9 cellular contexts compared by ENCODE assay signal in genomic region chr19:1269478-1270167, GRCh38. TPM values are rescaled to one million over a fixed set of nuclear protein-coding genes. Genes with fewer than 3 reads are reported as not detected.
DNase-seq lines count a peak whose midpoint lies in the region; ATAC-seq and TF ChIP-seq lines count a peak whose summit lies in the region.
"Had no signal": no experiment of that assay in that cellular context is flagged by ENCODE, and none has a peak within 500 bp of the region (broad histone marks: within the 10 kb centered on the region; RNA-seq: fewer than 3 reads in every experiment).

No MANE protein-coding gene starts in this region.

- DNase-seq in AG20443 (ENCODE audit: low spot score): peak; percentile 92
- DNase-seq in NCI-H460 (ENCODE audit: extremely low read depth, low read depth): peak; percentile 63
- peak; percentile 78 to 80 for DNase-seq in activated CD4-positive, alpha-beta T cell treated with anti-CD3 and anti-CD28 coated beads, Interleukin-2, amount 50 U/mL, for 4 hours
- DNase-seq in lower lobe of right lung: peak; percentile 91
- peak; percentile 72 to 78 (median 77) for DNase-seq in stimulated activated CD4-positive, alpha-beta T cell treated with anti-CD3 and anti-CD28 coated beads, TNF-alpha, amount 100 ng/mL, for 1 hour (ENCODE audit: low read depth in 3 of 3, low spot score in 1 of 3)

- 1% methylated on average over 63 of the region's 63 CpGs for WGBS in ectodermal cell, 2 experiments

- TF ChIP-seq CTCF in lower lobe of right lung (IDR thresholded peaks at IDR 0.05): no peak

- H3K36me3 ChIP-seq in ectodermal cell (ENCODE audit: control insufficient read depth, insufficient read depth, low read length) (peaks cover 31% of the 10 kb centered on the region), lower lobe of right lung (peaks cover 43% of the 10 kb centered on the region)

- H3K4me3 ChIP-seq in ectodermal cell (ENCODE audit: insufficient read depth, low read depth, low read length): peak overlapping the region; percentile 68
- H3K4me3 ChIP-seq in lower lobe of right lung: peak overlapping the region; percentile 94

- peaks cover 51% of the 10 kb centered on the region for H3K4me1 ChIP-seq in ectodermal cell (ENCODE audit: control insufficient read depth, insufficient read depth, low read length)
- peaks cover 91% of the 10 kb centered on the region for H3K4me1 ChIP-seq in lower lobe of right lung

- H3K27me3 ChIP-seq in ectodermal cell (ENCODE audit: control insufficient read depth, insufficient read depth, low read length, poor library complexity, severe bottlenecking) (peaks cover 16% of the 10 kb centered on the region), lower lobe of right lung (ENCODE audit: low read depth) (no peaks in the 10 kb centered on the region)

- H3K27ac ChIP-seq in ectodermal cell (ENCODE audit: insufficient read depth, low read depth, low read length, poor library complexity, severe bottlenecking) (peak overlapping the region; percentile 97), lower lobe of right lung (peak overlapping the region; percentile 99)

- peak; percentile 24 for ATAC-seq in GM19025 (IDR thresholded peaks at IDR 0.05; ENCODE audit: low read depth, unreplicated experiment)
- peak; percentile 26 for ATAC-seq in HG03175 (IDR thresholded peaks at IDR 0.05; ENCODE audit: unreplicated experiment)
- peak; percentile 41 to 48 for ATAC-seq in lower lobe of right lung

- intact Hi-C loops in lower lobe of right lung (cut with DNase I): no loop called here

- no peaks in the 10 kb centered on the region for H3K9me3 ChIP-seq in ectodermal cell (ENCODE audit: control insufficient read depth, low read length)
- H3K9me3 ChIP-seq in lower lobe of right lung: no peaks in the 10 kb centered on the region

RNA-seq across cellular contexts. Expression of gene CIRBP, which starts 0.5 kb away (rescaled TPM):
- 134 and 148 TPM in 2 replicates for total RNA-seq in NCI-H460 (2014; rRNA removed; shearing (Covaris generic))
- polyA plus RNA-seq in NCI-H460 (2014; cell fraction: nucleus; rRNA removed): 341 and 581 TPM in 2 replicates
- polyA plus RNA-seq in ectodermal cell (2013, experiment 1 of 4): 532 TPM
- polyA plus RNA-seq in ectodermal cell (2013, experiment 2 of 4): 509 TPM
- 334 TPM for polyA plus RNA-seq in ectodermal cell (2013, experiment 3 of 4)
- 373 TPM for polyA plus RNA-seq in ectodermal cell (2013, experiment 4 of 4)
- total RNA-seq in lower lobe of right lung: 352 TPM

RNA-seq across cellular contexts. Expression of gene FAM174C, which starts 5.7 kb away (rescaled TPM):
- 42.7 and 59.3 TPM in 2 replicates for total RNA-seq in NCI-H460 (2014; rRNA removed; shearing (Covaris generic))
- polyA plus RNA-seq in NCI-H460 (2014; cell fraction: nucleus; rRNA removed): 63.3 and 94.9 TPM in 2 replicates
- 21.4 TPM for polyA plus RNA-seq in ectodermal cell (2013, experiment 1 of 4)
- polyA plus RNA-seq in ectodermal cell (2013, experiment 2 of 4): 22.6 TPM
- 23.2 TPM for polyA plus RNA-seq in ectodermal cell (2013, experiment 3 of 4)
- polyA plus RNA-seq in ectodermal cell (2013, experiment 4 of 4): 22.3 TPM
- 43.5 TPM for total RNA-seq in lower lobe of right lung

RNA-seq across cellular contexts. Expression of gene EFNA2, which starts 16.1 kb away (rescaled TPM):
- total RNA-seq in NCI-H460 (2014; rRNA removed; shearing (Covaris generic)): 0.62 TPM in 1 of 2 replicates, not detected in the other
- polyA plus RNA-seq in NCI-H460 (2014; cell fraction: nucleus; rRNA removed): 0.51 TPM in 1 of 2 replicates, not detected in the other
- polyA plus RNA-seq in ectodermal cell (2013, experiment 1 of 4): 34.3 TPM
- polyA plus RNA-seq in ectodermal cell (2013, experiment 2 of 4): 34.7 TPM
- 35.1 TPM for polyA plus RNA-seq in ectodermal cell (2013, experiment 3 of 4)
- polyA plus RNA-seq in ectodermal cell (2013, experiment 4 of 4): 33.8 TPM
- total RNA-seq in lower lobe of right lung: not detected
- total RNA-seq: T-helper 1 cell treated with Interleukin-12 subunit alpha and Interleukin-12 subunit beta and Interleukin-4 antibody, amounts not matched to agents 30 ng/mL and 1 ng/mL, for 36 hours had no signal

RNA-seq across cellular contexts. Expression of gene MIDN, which starts 21.2 kb away (rescaled TPM):
- total RNA-seq in NCI-H460 (2014; rRNA removed; shearing (Covaris generic)): 16.5 and 21.4 TPM in 2 replicates
- 43.6 and 72.7 TPM in 2 replicates for polyA plus RNA-seq in NCI-H460 (2014; cell fraction: nucleus; rRNA removed)
- 155 TPM for polyA plus RNA-seq in ectodermal cell (2013, experiment 1 of 4)
- polyA plus RNA-seq in ectodermal cell (2013, experiment 2 of 4): 178 TPM
- 116 TPM for polyA plus RNA-seq in ectodermal cell (2013, experiment 3 of 4)
- polyA plus RNA-seq in ectodermal cell (2013, experiment 4 of 4): 120 TPM
- total RNA-seq in lower lobe of right lung: 76.3 TPM

RNA-seq across cellular contexts. Expression of gene ATP5F1D, which starts 28.1 kb away (rescaled TPM):
- 37.2 and 37.8 TPM in 2 replicates for total RNA-seq in NCI-H460 (2014; rRNA removed; shearing (Covaris generic))
- polyA plus RNA-seq in NCI-H460 (2014; cell fraction: nucleus; rRNA removed): 97.6 and 118 TPM in 2 replicates
- polyA plus RNA-seq in ectodermal cell (2013, experiment 1 of 4): 126 TPM
- 105 TPM for polyA plus RNA-seq in ectodermal cell (2013, experiment 2 of 4)
- polyA plus RNA-seq in ectodermal cell (2013, experiment 3 of 4): 117 TPM
- 124 TPM for polyA plus RNA-seq in ectodermal cell (2013, experiment 4 of 4)
- total RNA-seq in lower lobe of right lung: 116 TPM

Comparison
In these comparisons a context has a peak if more than half of its experiments do, and no peak if none do; other contexts are left out.
1. Peak in every context shown above with its lines: DNase-seq, ATAC-seq, H3K4me3 ChIP-seq and H3K27ac ChIP-seq.